In the genomic region with DNA sequence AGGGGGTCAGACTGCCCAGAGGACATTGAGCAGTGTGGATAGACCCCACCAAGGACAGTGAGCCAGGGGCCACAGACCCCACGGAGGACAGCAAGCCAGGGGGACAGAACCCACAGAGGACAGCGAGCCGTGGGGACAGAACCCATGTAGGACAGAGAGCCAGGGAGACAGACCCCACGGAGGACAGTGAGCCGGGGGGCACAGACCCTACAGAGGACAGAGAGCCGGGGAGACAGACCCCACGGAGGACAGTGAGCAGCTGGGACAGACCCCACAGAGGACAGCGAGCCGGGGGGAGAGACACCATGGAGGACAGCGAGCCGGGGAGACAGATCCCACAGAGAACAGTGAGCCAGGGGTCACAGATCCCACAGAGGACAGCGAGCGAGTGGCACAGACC, we compare ENCODE assay signal across 21 cellular contexts. TPM values are rescaled to one million over a fixed set of nuclear protein-coding genes. Genes with fewer than 3 reads are reported as not detected.
DNase-seq lines count a peak whose midpoint lies in the region; ATAC-seq and TF ChIP-seq lines count a peak whose summit lies in the region.
"Had no signal": no experiment of that assay in that cellular context is flagged by ENCODE, and none has a peak within 500 bp of the region (broad histone marks: within the 10 kb centered on the region; RNA-seq: fewer than 3 reads in every experiment).

No MANE protein-coding gene starts in this region.

- H3K36me3 ChIP-seq in lower lobe of right lung (no peaks in the 10 kb centered on the region), sigmoid colon (no peaks in the 10 kb centered on the region)
- H3K36me3 ChIP-seq: Peyer's patch, SJSA1 had no signal

- no peak for TF ChIP-seq POLR2A in sigmoid colon (IDR thresholded peaks at IDR 0.05)

- POLR2A ChIA-PET in HEK293T (lab: Yijun Ruan, JAX), result interaction anchor here (0.7 kb wide), 2 partner anchors 8 to 34 kb away, joined by 3 read pairs; no protein-coding TSS in a partner anchor

- H3K4me3 ChIP-seq in lower lobe of right lung (no peak overlapping the region), sigmoid colon (no peak overlapping the region)
- H3K4me3 ChIP-seq: Peyer's patch, SJSA1 had no signal

- CTCF ChIA-PET in HEK293T (lab: Yijun Ruan, JAX), result no interaction called here

- H3K27me3 Mint-ChIP-seq in T-helper 17 cell, result peaks cover 10% of the 10 kb centered on the region
- H3K27me3 Mint-ChIP-seq: CD4-positive, CD25-positive, alpha-beta regulatory T cell had no signal

- H3K4me1 ChIP-seq in lower lobe of right lung (peaks cover 10% of the 10 kb centered on the region), sigmoid colon (peaks cover 0 to 10% (median 6%) of the 10 kb centered on the region in 4 donors)
- H3K4me1 ChIP-seq: Peyer's patch, SJSA1 had no signal

- no peaks in the 10 kb centered on the region for H3K9me3 ChIP-seq in T-helper 17 cell (ENCODE audit: control insufficient read depth, low read length, poor library complexity, severe bottlenecking)
- H3K9me3 ChIP-seq in lower lobe of right lung, result no peaks in the 10 kb centered on the region
- no peaks in the 10 kb centered on the region for H3K9me3 ChIP-seq in sigmoid colon
- H3K9me3 ChIP-seq: Peyer's patch, SJSA1 had no signal

- peak overlapping the region; percentile 25 for H3K4me3 Mint-ChIP-seq in T-helper 17 cell
- H3K4me3 Mint-ChIP-seq: CD4-positive, CD25-positive, alpha-beta regulatory T cell; HFFc6 had no signal

- DNase-seq in HEK293T (ENCODE audit: extremely low spot score) (no peak), T-helper 17 cell (no peak), lower lobe of right lung (peak; percentile 41), sigmoid colon (peak; percentile 47), NCI-H510A (lab: John Stamatoyannopoulos, UW) (no peak), pons (ENCODE audit: low spot score) (no peak), NCI-H1048 (lab: John Stamatoyannopoulos, UW) (no peak)
- DNase-seq: CD4-positive, CD25-positive, alpha-beta regulatory T cell; EL; GF-D8; HFFc6; KG1; NCI-H1092 treated with DMSO at 0.1 percent for 48 hours; NCI-H1436 treated with DMSO at 0.1 percent for 48 hours; NCI-H1930; NCI-H345; NCI-H524 treated with DMSO at 0.1 percent for 48 hours; NCI-H82 had no signal

- TF ChIP-seq CTCF in lower lobe of right lung (IDR thresholded peaks at IDR 0.05), result no peak
- TF ChIP-seq CTCF in sigmoid colon (IDR thresholded peaks at IDR 0.05), result no peak

- H3K27me3 ChIP-seq in lower lobe of right lung (ENCODE audit: low read depth), result peaks cover 8% of the 10 kb centered on the region
- H3K27me3 ChIP-seq in sigmoid colon, result peaks cover 4 to 46% (median 33%) of the 10 kb centered on the region in 3 donors
- H3K27me3 ChIP-seq: Peyer's patch had no signal

- H3K27ac Mint-ChIP-seq in T-helper 17 cell, result no peak overlapping the region
- H3K27ac Mint-ChIP-seq: HFFc6 had no signal

- H3K36me3 Mint-ChIP-seq in T-helper 17 cell (ENCODE audit: low read depth), result no peaks in the 10 kb centered on the region
- H3K36me3 Mint-ChIP-seq: CD4-positive, CD25-positive, alpha-beta regulatory T cell had no signal

- H3K27ac ChIP-seq in lower lobe of right lung (no peak overlapping the region), sigmoid colon (no peak overlapping the region)
- H3K27ac ChIP-seq: HL-60, Peyer's patch, SJSA1 had no signal

- intact Hi-C loops in lower lobe of right lung (cut with DNase I) (no loop called here), sigmoid colon (cut with DNase I) (no loop called here)

- WGBS in sigmoid colon, 2 donors, result 79 to 86% methylated on average over 13 of the region's 13 CpGs

- peaks cover 8% of the 10 kb centered on the region for H3K4me1 Mint-ChIP-seq in T-helper 17 cell

- no peak for ATAC-seq in T-helper 17 cell
- ATAC-seq in lower lobe of right lung, result no peak

- no peak for TF ChIP-seq EP300 in sigmoid colon (IDR thresholded peaks at IDR 0.05)

TF ChIP-seq in HEK293T, 16 proteins besides CTCF, POLR2A, EP300 and RAD21:
- TF ChIP-seq LEF1 (IDR thresholded peaks at IDR 0.05; ENCODE audit: borderline replicate concordance), result no peak
- 0 out of 2 replicates have a peak, but pooled peaks have one; percentile 6 for TF ChIP-seq TARDBP (IDR thresholded peaks at IDR 0.05)

RNA-seq across cellular contexts. Expression of a gene that starts 3.4 kb away (rescaled TPM):
- 10 to 100 TPM; 27.7 to 37.1 TPM for total RNA-seq in T-helper 17 cell
- 28.7 TPM for total RNA-seq in lower lobe of right lung
- total RNA-seq in sigmoid colon, result 1 to 10 TPM; 1.8 to 8.0 (median 3.7) TPM
- polyA plus RNA-seq in sigmoid colon, result 1 to 10 TPM in 1 of 3 donors, under 1 TPM in 1, not detected in 1; 0.60 to 4.9 TPM
- polyA plus RNA-seq: CD4-positive, CD25-positive, alpha-beta regulatory T cell had no signal

RNA-seq across cellular contexts. Expression of a gene that starts 38.4 kb away (rescaled TPM):
- 100 to 1,000 TPM; 179 to 200 TPM for total RNA-seq in T-helper 17 cell
- total RNA-seq in lower lobe of right lung, result 37.7 TPM
- 10 to 100 TPM; 21.4 to 38.8 (median 24.6) TPM for total RNA-seq in sigmoid colon
- polyA plus RNA-seq in sigmoid colon, result 10 to 100 TPM; 12.9 to 28.3 (median 14.4) TPM

RNA-seq across cellular contexts. Expression of a gene that starts 38.5 kb away (rescaled TPM):
- total RNA-seq in T-helper 17 cell, result 1 to 10 TPM; 1.0 to 2.6 TPM
- 1.0 TPM for total RNA-seq in lower lobe of right lung
- under 1 TPM in 3 of 4 donors, not detected in 1; 0.16 to 0.83 (median 0.54) TPM for total RNA-seq in sigmoid colon
- polyA plus RNA-seq in sigmoid colon, result 1 to 10 TPM; 1.2 to 7.7 (median 3.9) TPM

Comparison
In these comparisons a context has a peak if more than half of its experiments do, and no peak if none do; other contexts are left out.
1. DNase-seq: peak in lower lobe of right lung (single experiment) and sigmoid colon (single experiment); none in HEK293T (single experiment), T-helper 17 cell (0 of 3), NCI-H510A (single experiment), pons (single experiment) and NCI-H1048 (single experiment).